27 cellular contexts compared by ENCODE assay signal in the genomic region with DNA sequence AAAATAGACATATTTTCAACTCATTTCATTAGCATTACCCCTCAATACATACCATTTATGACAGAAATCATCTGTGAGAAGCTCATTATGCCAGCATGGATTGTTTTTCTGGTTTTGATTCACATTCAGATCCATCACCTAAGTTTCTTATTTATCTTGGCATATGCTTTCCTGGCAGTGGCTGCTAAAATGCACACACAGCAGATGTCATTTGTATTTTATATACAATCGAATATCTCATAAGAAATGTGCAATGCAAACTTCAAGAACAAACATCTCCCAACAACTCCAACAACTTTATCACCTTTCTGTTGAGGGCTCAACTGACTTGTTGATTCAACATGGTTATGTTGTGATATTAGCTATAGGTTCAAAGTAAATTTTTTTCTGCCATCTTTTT.
"Had no signal": no experiment of that assay in that cellular context is flagged by ENCODE, and none has a peak within 500 bp of the region (broad histone marks: within the 10 kb centered on the region; RNA-seq: fewer than 3 reads in every experiment).

No MANE protein-coding gene starts in this region.

- H3K4me3 ChIP-seq: stomach, suprapubic skin, testis, thoracic aorta, thyroid gland, tibial artery, tibial nerve, transverse colon, upper lobe of left lung, upper lobe of right lung, uterus, vagina had no signal

- DNase-seq: stimulated activated CD4-positive, alpha-beta T cell treated with anti-CD3 and anti-CD28 coated beads, Interleukin-2, amount 100 ng/mL, for 48 hours; stimulated activated CD4-positive, alpha-beta T cell treated with anti-CD3 and anti-CD28 coated beads, Interleukin-4, amount 100 ng/mL, for 1 hour; stimulated activated CD4-positive, alpha-beta T cell treated with anti-CD3 and anti-CD28 coated beads, Interleukin-4, amount 100 ng/mL, for 24 hours; stimulated activated CD4-positive, alpha-beta T cell treated with anti-CD3 and anti-CD28 coated beads, Interleukin-4, amount 100 ng/mL, for 4 hours; stimulated activated CD8-positive, alpha-beta memory T cell treated with anti-CD3 and anti-CD28 coated beads, Interleukin-4, amount 100 ng/mL, for 48 hours; stimulated activated naive B cell treated with anti-CD40 and anti-IgM and Interleukin-4, amounts not matched to agents 10 μg/mL and 1 μg/mL and 100 μg/mL, for 72 hours; stimulated activated naive CD4-positive, alpha-beta T cell; stimulated activated naive CD4-positive, alpha-beta T cell treated with Interleukin-2 at 50 U/mL for 16 hours; stimulated activated naive CD8-positive, alpha-beta T cell treated with anti-CD3 and anti-CD28 coated beads, Interleukin-15, amount 100 ng/mL, for 72 hours; stimulated activated naive CD8-positive, alpha-beta T cell treated with anti-CD3 and anti-CD28 coated beads, Interleukin-15, Interleukin-2, amounts not matched to agents 100 U/mL and 50 U/mL, for 24 hours; stomach; substantia nigra; testis; thyroid gland; tibial artery; transverse colon; trophoblast cell; upper lobe of left lung; upper lobe of right lung; uterus had no signal

- H3K9me3 ChIP-seq: stomach, suprapubic skin, testis, thoracic aorta, thyroid gland, tibial artery, transverse colon, upper lobe of left lung, upper lobe of right lung, uterus, vagina had no signal

- H3K27me3 ChIP-seq: stomach, testis, thyroid gland, tibial artery, transverse colon, upper lobe of left lung, upper lobe of right lung, uterus, vagina had no signal

- ATAC-seq: stimulated activated effector memory CD8-positive, alpha-beta T cell treated with anti-CD3 and anti-CD28 coated beads, Interleukin-12 subunit alpha, Interleukin-12 subunit beta, amount 100 ng/mL, for 72 hours; stimulated activated memory B cell treated with anti-CD40 and anti-IgM and Interleukin-4, amounts not matched to agents 10 μg/mL and 1 μg/mL and 100 μg/mL, for 72 hours; stimulated activated naive B cell treated with anti-CD40 and anti-IgM and Interleukin-4, amounts not matched to agents 10 μg/mL and 1 μg/mL and 100 μg/mL, for 72 hours; stimulated activated naive CD8-positive, alpha-beta T cell treated with anti-CD3 and anti-CD28 coated beads, Interleukin-15, amount 100 ng/mL, for 72 hours; stimulated activated naive CD8-positive, alpha-beta T cell treated with anti-CD3 and anti-CD28 coated beads, Interleukin-15, Interleukin-2, amounts not matched to agents 100 U/mL and 50 U/mL, for 24 hours; upper lobe of right lung had no signal

- H3K36me3 ChIP-seq: stomach, suprapubic skin, thoracic aorta, thyroid gland, tibial artery, tibial nerve, transverse colon, upper lobe of left lung, upper lobe of right lung, uterus, vagina had no signal

- H3K4me1 ChIP-seq: stomach, suprapubic skin, testis, thyroid gland, tibial artery, tibial nerve, transverse colon, upper lobe of left lung, upper lobe of right lung, uterus, vagina had no signal

- FAIRE-seq: urothelium cell line had no signal

- H3K27ac ChIP-seq: stomach, suprapubic skin, testis, thoracic aorta, thyroid gland, tibial artery, tibial nerve, transverse colon, upper lobe of left lung, upper lobe of right lung, uterus, vagina had no signal
